Comparison of ENCODE assay signal across 1 cellular context in the genomic region with DNA sequence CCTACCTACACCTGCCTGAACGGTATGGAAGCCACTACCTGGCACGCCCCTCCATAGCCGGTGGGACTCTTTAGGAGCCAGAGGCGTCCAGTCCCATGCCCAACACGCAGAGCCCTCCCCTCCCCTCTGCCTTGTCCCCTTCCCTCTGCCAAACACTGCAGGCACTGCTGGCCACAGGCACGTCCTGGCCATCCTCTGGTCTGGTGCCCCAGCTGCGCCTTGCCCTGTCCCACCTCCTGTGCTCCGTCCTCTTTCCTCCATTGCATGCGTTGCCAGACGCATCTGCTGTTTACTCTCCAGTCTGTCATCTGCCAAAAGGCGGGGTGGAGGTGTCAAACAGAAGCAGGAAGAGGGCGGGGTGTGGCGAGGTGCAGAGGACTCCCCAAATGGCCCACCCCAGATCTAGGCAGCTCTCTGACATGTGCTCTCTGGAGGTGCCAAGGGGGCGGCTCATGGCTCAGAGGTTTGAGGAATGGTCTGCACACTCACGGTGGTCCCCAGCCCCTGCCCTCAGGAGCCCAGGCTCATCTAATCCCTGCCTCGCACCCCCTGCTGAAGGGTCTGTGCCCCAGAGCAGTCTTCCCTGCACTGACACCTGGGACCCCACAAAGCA.
TF ChIP-seq lines count a peak whose summit lies in the region.

No MANE protein-coding gene starts in this region.

TF ChIP-seq in GM23338, 12 proteins besides CTCF, POLR2A, EP300 and RAD21 (continued from another document):
- TF ChIP-seq, protein P1, sequence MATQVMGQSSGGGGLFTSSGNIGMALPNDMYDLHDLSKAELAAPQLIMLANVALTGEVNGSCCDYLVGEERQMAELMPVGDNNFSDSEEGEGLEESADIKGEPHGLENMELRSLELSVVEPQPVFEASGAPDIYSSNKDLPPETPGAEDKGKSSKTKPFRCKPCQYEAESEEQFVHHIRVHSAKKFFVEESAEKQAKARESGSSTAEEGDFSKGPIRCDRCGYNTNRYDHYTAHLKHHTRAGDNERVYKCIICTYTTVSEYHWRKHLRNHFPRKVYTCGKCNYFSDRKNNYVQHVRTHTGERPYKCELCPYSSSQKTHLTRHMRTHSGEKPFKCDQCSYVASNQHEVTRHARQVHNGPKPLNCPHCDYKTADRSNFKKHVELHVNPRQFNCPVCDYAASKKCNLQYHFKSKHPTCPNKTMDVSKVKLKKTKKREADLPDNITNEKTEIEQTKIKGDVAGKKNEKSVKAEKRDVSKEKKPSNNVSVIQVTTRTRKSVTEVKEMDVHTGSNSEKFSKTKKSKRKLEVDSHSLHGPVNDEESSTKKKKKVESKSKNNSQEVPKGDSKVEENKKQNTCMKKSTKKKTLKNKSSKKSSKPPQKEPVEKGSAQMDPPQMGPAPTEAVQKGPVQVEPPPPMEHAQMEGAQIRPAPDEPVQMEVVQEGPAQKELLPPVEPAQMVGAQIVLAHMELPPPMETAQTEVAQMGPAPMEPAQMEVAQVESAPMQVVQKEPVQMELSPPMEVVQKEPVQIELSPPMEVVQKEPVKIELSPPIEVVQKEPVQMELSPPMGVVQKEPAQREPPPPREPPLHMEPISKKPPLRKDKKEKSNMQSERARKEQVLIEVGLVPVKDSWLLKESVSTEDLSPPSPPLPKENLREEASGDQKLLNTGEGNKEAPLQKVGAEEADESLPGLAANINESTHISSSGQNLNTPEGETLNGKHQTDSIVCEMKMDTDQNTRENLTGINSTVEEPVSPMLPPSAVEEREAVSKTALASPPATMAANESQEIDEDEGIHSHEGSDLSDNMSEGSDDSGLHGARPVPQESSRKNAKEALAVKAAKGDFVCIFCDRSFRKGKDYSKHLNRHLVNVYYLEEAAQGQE (IDR thresholded peaks at IDR 0.05; ENCODE audit: unreplicated experiment), result no peak
- no peak for TF ChIP-seq NANOG (IDR thresholded peaks at IDR 0.05; ENCODE audit: borderline replicate concordance)
- no peak for TF ChIP-seq CREB1 (CRISPR knock-in tag; IDR thresholded peaks at IDR 0.05; ENCODE audit: low read depth)
- TF ChIP-seq JUNB (IDR thresholded peaks at IDR 0.05; ENCODE audit: unreplicated experiment), result no peak
- no peak for TF ChIP-seq ZNF331 (CRISPR knock-in tag; IDR thresholded peaks at IDR 0.05; ENCODE audit: low read depth)
